14 cellular contexts compared by ENCODE assay signal in genomic region chr12:132178314-132178713, GRCh38. TPM values are rescaled to one million over a fixed set of nuclear protein-coding genes. Genes with fewer than 3 reads are reported as not detected.
DNase-seq lines count a peak whose midpoint lies in the region; ATAC-seq and TF ChIP-seq lines count a peak whose summit lies in the region.
"Had no signal": no experiment of that assay in that cellular context is flagged by ENCODE, and none has a peak within 500 bp of the region (broad histone marks: within the 10 kb centered on the region; RNA-seq: fewer than 3 reads in every experiment).

No MANE protein-coding gene starts in this region.

- H3K4me3 Mint-ChIP-seq in activated CD8-positive, alpha-beta memory T cell treated with anti-CD3 and anti-CD28 coated beads, Interleukin-2, amount 10 ng/mL, durations not matched to agents 7 days and 5 days, result peak overlapping the region; percentile 59
- H3K4me3 Mint-ChIP-seq in naive thymus-derived CD4-positive, alpha-beta T cell, result peak overlapping the region; percentile 80 to 95 (median 86)
- H3K4me3 Mint-ChIP-seq: H9, neural crest cell had no signal

- no peaks in the 10 kb centered on the region for H3K36me3 ChIP-seq in PC-3 (ENCODE audit: low read depth, low read length)
- no peaks in the 10 kb centered on the region for H3K36me3 ChIP-seq in naive thymus-derived CD4-positive, alpha-beta T cell (ENCODE audit: control insufficient read depth in 2 of 3, insufficient read depth in 3 of 3, low read length in 3 of 3)
- H3K36me3 ChIP-seq: right lobe of liver had no signal

- CTCF ChIA-PET in activated CD8-positive, alpha-beta memory T cell treated with anti-CD3 and anti-CD28 coated beads, Interleukin-2, amount 10 ng/mL, durations not matched to agents 7 days and 5 days (lab: Charles Lee), result interaction anchor here (0.8 to 1.6 kb wide), 3 partner anchors 8 to 24 kb away, joined by 3 to 9 read pairs (median 4); no protein-coding TSS in a partner anchor
- CTCF ChIA-PET in PC-3 (lab: Charles Lee), result interaction anchor here (0.6 to 1.2 kb wide), 3 partner anchors 15 to 311 kb away, joined by 3 to 4 read pairs (median 3); no protein-coding TSS in a partner anchor
- CTCF ChIA-PET in naive thymus-derived CD4-positive, alpha-beta T cell (lab: Charles Lee), result interaction anchor here (0.6 to 1.3 kb wide), 2 partner anchors 20 to 41 kb away, joined by 3 to 6 read pairs; no protein-coding TSS in a partner anchor

- DNase-seq in activated CD8-positive, alpha-beta memory T cell treated with anti-CD3 and anti-CD28 coated beads, Interleukin-2, amount 10 ng/mL, durations not matched to agents 7 days and 5 days, result no peak
- no peak for DNase-seq in activated CD8-positive, alpha-beta memory T cell treated with anti-CD3 and anti-CD28 coated beads, Interleukin-2, amount 50 U/mL, for 48 hours
- DNase-seq in GF-D8 (lab: John Stamatoyannopoulos, UW), result peak; percentile 23
- DNase-seq in PC-3, result no peak
- no peak for DNase-seq in naive thymus-derived CD4-positive, alpha-beta T cell
- DNase-seq in amniotic stem cell (lab: John Stamatoyannopoulos, UW), result no peak
- DNase-seq in stimulated activated CD4-positive, alpha-beta T cell treated with anti-CD3 and anti-CD28 coated beads, Interleukin-4, amount 100 ng/mL, for 1 hour, result no peak
- DNase-seq in ecto neural progenitor cell (ENCODE audit: low spot score), result no peak
- DNase-seq: amygdala, H9, NCI-H1092, trophoblast cell had no signal

- peak overlapping the region; percentile 5; the same call in 1 of the 2 replicates for H3K27ac ChIP-seq in PC-3 (ENCODE audit: low read length)
- H3K27ac ChIP-seq in naive thymus-derived CD4-positive, alpha-beta T cell (ENCODE audit: low read depth, low read length), result peak overlapping the region; percentile 53
- H3K27ac ChIP-seq: right lobe of liver had no signal

- BruUV-seq in PC-3 (replicated peaks; lab: Mats Ljungman, UMichigan), result no TSS peak

- peak overlapping the region; percentile 26 for H3K9ac ChIP-seq in PC-3 (ENCODE audit: low read length)

- peaks cover 18% of the 10 kb centered on the region for H3K4me1 Mint-ChIP-seq in activated CD8-positive, alpha-beta memory T cell treated with anti-CD3 and anti-CD28 coated beads, Interleukin-2, amount 10 ng/mL, durations not matched to agents 7 days and 5 days
- H3K4me1 Mint-ChIP-seq in naive thymus-derived CD4-positive, alpha-beta T cell, result peaks cover 21 to 60% (median 39%) of the 10 kb centered on the region in 7 donors

- no peaks in the 10 kb centered on the region for H4K20me1 ChIP-seq in PC-3 (ENCODE audit: low read length)

- intact Hi-C loops in PC-3 (cut with micrococcal nuclease), result no loop called here
- intact Hi-C loops in naive thymus-derived CD4-positive, alpha-beta T cell (cut with micrococcal nuclease), result no loop called here

- ATAC-seq in activated CD8-positive, alpha-beta memory T cell treated with anti-CD3 and anti-CD28 coated beads, Interleukin-2, amount 10 ng/mL, durations not matched to agents 7 days and 5 days, result no peak
- ATAC-seq in PC-3, result peak; percentile 9
- no peak for ATAC-seq in naive thymus-derived CD4-positive, alpha-beta T cell
- ATAC-seq: right lobe of liver had no signal

- H3K9me3 ChIP-seq in PC-3 (ENCODE audit: low read length), result no peaks in the 10 kb centered on the region
- peaks cover 0 to 8% (median 5%) of the 10 kb centered on the region in 3 experiments for H3K9me3 ChIP-seq in naive thymus-derived CD4-positive, alpha-beta T cell (ENCODE audit: control insufficient read depth in 2 of 3, low read length in 3 of 3)
- H3K9me3 ChIP-seq: right lobe of liver had no signal

- peaks cover 10% of the 10 kb centered on the region; the same call in 1 of the 2 replicates for H3K4me1 ChIP-seq in PC-3 (ENCODE audit: insufficient read depth, low read length)
- H3K4me1 ChIP-seq in naive thymus-derived CD4-positive, alpha-beta T cell (ENCODE audit: control insufficient read depth in 2 of 2, insufficient read depth in 2 of 2, low read length in 2 of 2), result peaks cover 3 to 31% of the 10 kb centered on the region in 2 donors
- H3K4me1 ChIP-seq: right lobe of liver had no signal

- no peaks in the 10 kb centered on the region for H3F3A ChIP-seq in PC-3 (ENCODE audit: low read length, unreplicated experiment)

- POLR2A ChIA-PET in PC-3 (lab: Charles Lee; ENCODE audit: unreplicated experiment), result interaction anchor here (0.6 to 0.7 kb wide), 2 partner anchors 33 to 106 kb away, joined by 4 to 5 read pairs; no protein-coding TSS in a partner anchor
- POLR2A ChIA-PET in naive thymus-derived CD4-positive, alpha-beta T cell (lab: Charles Lee), result interaction anchor here (0.6 to 3.4 kb wide), 4 partner anchors 11 to 195 kb away, joined by 3 to 43 read pairs (median 6); no protein-coding TSS in a partner anchor

- H2AFZ ChIP-seq in PC-3 (ENCODE audit: low read length), result peak overlapping the region; percentile 82

- no peaks in the 10 kb centered on the region for H3K36me3 Mint-ChIP-seq in activated CD8-positive, alpha-beta memory T cell treated with anti-CD3 and anti-CD28 coated beads, Interleukin-2, amount 10 ng/mL, durations not matched to agents 7 days and 5 days
- peaks cover 0 to 9% (median 0%) of the 10 kb centered on the region in 5 donors for H3K36me3 Mint-ChIP-seq in naive thymus-derived CD4-positive, alpha-beta T cell

- no peaks in the 10 kb centered on the region for H3K9me3 Mint-ChIP-seq in activated CD8-positive, alpha-beta memory T cell treated with anti-CD3 and anti-CD28 coated beads, Interleukin-2, amount 10 ng/mL, durations not matched to agents 7 days and 5 days (ENCODE audit: low read depth)
- H3K9me3 Mint-ChIP-seq in naive thymus-derived CD4-positive, alpha-beta T cell, result peaks cover 0 to 10% (median 4%) of the 10 kb centered on the region in 11 donors
- H3K9me3 Mint-ChIP-seq: neural crest cell had no signal

- peak overlapping the region; percentile 89 for H3K4me2 ChIP-seq in PC-3 (ENCODE audit: low read length)

- H3K4me3 ChIP-seq in PC-3 (ENCODE audit: low read length), result peak overlapping the region; percentile 65
- peak overlapping the region; percentile 56 for H3K4me3 ChIP-seq in naive thymus-derived CD4-positive, alpha-beta T cell (ENCODE audit: low read length)
- H3K4me3 ChIP-seq: right lobe of liver had no signal

- H3K79me2 ChIP-seq in PC-3 (ENCODE audit: low read length), result no peaks in the 10 kb centered on the region

- no peak overlapping the region for H3K27ac Mint-ChIP-seq in activated CD8-positive, alpha-beta memory T cell treated with anti-CD3 and anti-CD28 coated beads, Interleukin-2, amount 10 ng/mL, durations not matched to agents 7 days and 5 days
- H3K27ac Mint-ChIP-seq in naive thymus-derived CD4-positive, alpha-beta T cell, result peak overlapping the region; percentile 68 to 99 (median 94)
- H3K27ac Mint-ChIP-seq: H9 had no signal

- TF ChIP-seq CTCF in PC-3 (conservative IDR thresholded peaks at IDR 0.05; ENCODE audit: low read depth, low read length), result no peak

- peaks cover 39% of the 10 kb centered on the region for H3K27me3 ChIP-seq in PC-3 (ENCODE audit: low read length)
- H3K27me3 ChIP-seq in naive thymus-derived CD4-positive, alpha-beta T cell (ENCODE audit: control insufficient read depth in 2 of 2, insufficient read depth in 2 of 2, low read length in 2 of 2), result no peaks in the 10 kb centered on the region
- H3K27me3 ChIP-seq: right lobe of liver had no signal

- H3K9me2 ChIP-seq in PC-3 (replicated peaks; ENCODE audit: low read length), result no peaks in the 10 kb centered on the region

- H3K27me3 Mint-ChIP-seq in activated CD8-positive, alpha-beta memory T cell treated with anti-CD3 and anti-CD28 coated beads, Interleukin-2, amount 10 ng/mL, durations not matched to agents 7 days and 5 days, result peaks cover 12% of the 10 kb centered on the region
- peaks cover 0 to 5% (median 0%) of the 10 kb centered on the region in 5 donors for H3K27me3 Mint-ChIP-seq in naive thymus-derived CD4-positive, alpha-beta T cell

RNA-seq across cellular contexts. Expression of gene NOC4L, which starts 34.1 kb away (rescaled TPM):
- 10 to 100 TPM; 38.0 to 42.9 TPM for total RNA-seq in activated CD8-positive, alpha-beta memory T cell treated with anti-CD3 and anti-CD28 coated beads, Interleukin-2, amount 10 ng/mL, durations not matched to agents 7 days and 5 days
- 44.4 and 48.3 TPM in 2 replicates for total RNA-seq in PC-3 (2014; rRNA removed)
- total RNA-seq in naive thymus-derived CD4-positive, alpha-beta T cell, result 10 to 100 TPM; 19.3 to 27.1 (median 21.1) TPM
- polyA plus RNA-seq in naive thymus-derived CD4-positive, alpha-beta T cell, result 10 to 100 TPM; 16.9 to 29.0 TPM

RNA-seq across cellular contexts. Expression of gene DDX51, which starts 34.2 kb away (rescaled TPM):
- total RNA-seq in activated CD8-positive, alpha-beta memory T cell treated with anti-CD3 and anti-CD28 coated beads, Interleukin-2, amount 10 ng/mL, durations not matched to agents 7 days and 5 days, result 10 to 100 TPM; 24.4 to 30.5 TPM
- 26.7 and 37.9 TPM in 2 replicates for total RNA-seq in PC-3 (2014; rRNA removed)
- 10 to 100 TPM; 33.2 to 54.8 (median 50.6) TPM for total RNA-seq in naive thymus-derived CD4-positive, alpha-beta T cell
- 10 to 100 TPM in 1 of 2 donors, 1 to 10 TPM in 1; 8.8 to 15.6 TPM for polyA plus RNA-seq in naive thymus-derived CD4-positive, alpha-beta T cell
